Comparison of ENCODE assay signal across 12 cellular contexts in genomic region chr16:88298882-88299745, GRCh38.
DNase-seq lines count a peak whose midpoint lies in the region; ATAC-seq and TF ChIP-seq lines count a peak whose summit lies in the region.
"Had no signal": no experiment of that assay in that cellular context is flagged by ENCODE, and none has a peak within 500 bp of the region (broad histone marks: within the 10 kb centered on the region; RNA-seq: fewer than 3 reads in every experiment).

No MANE protein-coding gene starts in this region.

- H2AFZ ChIP-seq in trophoblast cell (ENCODE audit: insufficient read depth, low read length, poor library complexity): no peak overlapping the region

- CTCF ChIA-PET in WTC11 (lab: Charles Lee): interaction anchor here (1.1 to 1.9 kb wide), 3 partner anchors 12 to 138 kb away, joined by 3 to 5 read pairs (median 4); no protein-coding TSS in a partner anchor

- no peak overlapping the region for H3K4ac ChIP-seq in trophoblast cell (ENCODE audit: low read depth, low read length)

- H3K36me3 Mint-ChIP-seq in nephron progenitor cell (ENCODE audit: low read depth): no peaks in the 10 kb centered on the region
- H3K36me3 Mint-ChIP-seq in WTC11: no peaks in the 10 kb centered on the region
- no peaks in the 10 kb centered on the region for H3K36me3 Mint-ChIP-seq in activated T-cell treated with anti-CD3 and anti-CD28 coated beads, Interleukin-2, amount 50 U/mL, for 4 hours (ENCODE audit: insufficient read depth)

- H2BK120ac ChIP-seq in trophoblast cell (ENCODE audit: insufficient read depth, low read length, poor library complexity): no peak overlapping the region

- H3K27ac Mint-ChIP-seq in nephron progenitor cell (no peak overlapping the region), WTC11 (no peak overlapping the region)
- H3K27ac Mint-ChIP-seq: activated T-helper 1 cell treated with anti-CD3 and anti-CD28 coated beads, Interleukin-12 subunit alpha, Interleukin-12 subunit beta, Interleukin-2, Interleukin-4 antibody, amounts not matched to agents 30 ng/mL and 10 ng/mL and 1 ng/mL, durations not matched to agents 14 hours and 24 hours and 36 hours had no signal

- peaks cover 5% of the 10 kb centered on the region for H3K4me1 Mint-ChIP-seq in nephron progenitor cell
- H3K4me1 Mint-ChIP-seq in WTC11: no peaks in the 10 kb centered on the region
- no peaks in the 10 kb centered on the region for H3K4me1 Mint-ChIP-seq in activated T-cell treated with anti-CD3 and anti-CD28 coated beads, Interleukin-2, amount 50 U/mL, for 4 hours (ENCODE audit: low read depth)

- H3K27me3 Mint-ChIP-seq in nephron progenitor cell (ENCODE audit: low read depth, poor library complexity): peaks cover 26% of the 10 kb centered on the region
- H3K27me3 Mint-ChIP-seq in WTC11 (ENCODE audit: low read depth): no peaks in the 10 kb centered on the region; the same call in 1 of the 2 replicates
- H3K27me3 Mint-ChIP-seq in activated T-cell treated with anti-CD3 and anti-CD28 coated beads, Interleukin-2, amount 50 U/mL, for 4 hours (ENCODE audit: low read depth): peaks cover 7% of the 10 kb centered on the region

- peak; percentile 17 to 32 for DNase-seq in activated CD4-positive, alpha-beta T cell treated with anti-CD3 and anti-CD28 coated beads, Interleukin-2, amount 50 U/mL, for 48 hours
- no peak for DNase-seq in activated CD4-positive, alpha-beta T cell treated with anti-CD3 and anti-CD28 coated beads for 4 hours
- peak; percentile 42 for DNase-seq in HT1080 (ENCODE audit: low read depth)
- DNase-seq in coronary artery (ENCODE audit: low spot score): no peak
- no peak for DNase-seq in trophoblast cell
- no peak for DNase-seq in nephron progenitor cell
- DNase-seq in WTC11 (ENCODE audit: low spot score): no peak
- DNase-seq in activated T-cell treated with anti-CD3 and anti-CD28 coated beads, Interleukin-2, amount 50 U/mL, for 4 hours: no peak
- DNase-seq: DMS79 treated with DMSO at 0.1 percent for 48 hours, NCI-H345 had no signal

- peaks cover 17% of the 10 kb centered on the region for H3K9me3 Mint-ChIP-seq in nephron progenitor cell
- H3K9me3 Mint-ChIP-seq in WTC11: peaks cover 17% of the 10 kb centered on the region
- H3K9me3 Mint-ChIP-seq in activated T-cell treated with anti-CD3 and anti-CD28 coated beads, Interleukin-2, amount 50 U/mL, for 4 hours: no peaks in the 10 kb centered on the region
- H3K9me3 Mint-ChIP-seq: activated T-helper 1 cell treated with anti-CD3 and anti-CD28 coated beads, Interleukin-12 subunit alpha, Interleukin-12 subunit beta, Interleukin-2, Interleukin-4 antibody, amounts not matched to agents 30 ng/mL and 10 ng/mL and 1 ng/mL, durations not matched to agents 14 hours and 24 hours and 36 hours had no signal

- no peaks in the 10 kb centered on the region for H3K79me2 ChIP-seq in trophoblast cell (ENCODE audit: control insufficient read depth, insufficient read depth, low read length, poor library complexity)

- no peak overlapping the region for H2AK5ac ChIP-seq in trophoblast cell (ENCODE audit: low read length)

- peak overlapping the region; percentile 45 for H4K91ac ChIP-seq in trophoblast cell (ENCODE audit: low read depth, low read length)

- no peak overlapping the region for H3K23ac ChIP-seq in trophoblast cell (ENCODE audit: low read length)

- no peak overlapping the region for H3K4me3 Mint-ChIP-seq in nephron progenitor cell
- no peak overlapping the region for H3K4me3 Mint-ChIP-seq in WTC11
- no peak overlapping the region for H3K4me3 Mint-ChIP-seq in activated T-cell treated with anti-CD3 and anti-CD28 coated beads, Interleukin-2, amount 50 U/mL, for 4 hours
- H3K4me3 Mint-ChIP-seq: activated T-helper 1 cell treated with anti-CD3 and anti-CD28 coated beads, Interleukin-12 subunit alpha, Interleukin-12 subunit beta, Interleukin-2, Interleukin-4 antibody, amounts not matched to agents 30 ng/mL and 10 ng/mL and 1 ng/mL, durations not matched to agents 14 hours and 24 hours and 36 hours had no signal

- H4K12ac ChIP-seq in trophoblast cell (ENCODE audit: low read depth, low read length): no peak overlapping the region

- H3K18ac ChIP-seq in trophoblast cell (ENCODE audit: low read length): no peak overlapping the region

- H3K27ac ChIP-seq in coronary artery (peak overlapping the region; percentile 46 to 89), trophoblast cell (ENCODE audit: low read depth, low read length) (no peak overlapping the region)
- H3K27ac ChIP-seq: gastroesophageal sphincter had no signal

- peaks cover 9% of the 10 kb centered on the region for H3K79me1 ChIP-seq in trophoblast cell (ENCODE audit: low read length)

- POLR2A ChIA-PET in WTC11 (lab: Charles Lee): no interaction called here

- H2BK5ac ChIP-seq in trophoblast cell (ENCODE audit: low read depth, low read length, poor library complexity): no peak overlapping the region

- H3K14ac ChIP-seq in trophoblast cell (ENCODE audit: low read length): no peak overlapping the region

- H3K36me3 ChIP-seq in trophoblast cell (ENCODE audit: control insufficient read depth in 1 of 2, insufficient read depth in 2 of 2, low read length in 2 of 2): no peaks in the 10 kb centered on the region
- H3K36me3 ChIP-seq: gastroesophageal sphincter had no signal

- no peak overlapping the region for H3K9ac ChIP-seq in trophoblast cell (ENCODE audit: low read length)

- peaks cover 7% of the 10 kb centered on the region for H3K9me3 ChIP-seq in trophoblast cell (ENCODE audit: insufficient read depth, low read depth, low read length)

- no peaks in the 10 kb centered on the region for H3K27me3 ChIP-seq in trophoblast cell (ENCODE audit: insufficient read depth, low read length)

- WGBS in trophoblast cell (ENCODE audit: extremely low coverage, insufficient coverage, insufficient read length): no CpG with 5 or more reads among the region's 14 CpGs

- H2BK12ac ChIP-seq in trophoblast cell (ENCODE audit: low read length): peak overlapping the region; percentile 19

- TF ChIP-seq CTCF in coronary artery (IDR thresholded peaks at IDR 0.05): no peak
- no peak for TF ChIP-seq CTCF in nephron progenitor cell (IDR thresholded peaks at IDR 0.05)
- no peak for TF ChIP-seq CTCF in WTC11 (IDR thresholded peaks at IDR 0.05)

- H3K4me2 ChIP-seq in trophoblast cell (ENCODE audit: low read length): no peak overlapping the region

- peaks cover 10 to 22% of the 10 kb centered on the region in 2 experiments for H3K4me1 ChIP-seq in trophoblast cell (ENCODE audit: control insufficient read depth in 1 of 2, insufficient read depth in 2 of 2, low read length in 2 of 2)

- no peak for ATAC-seq in WTC11
- no peak for ATAC-seq in activated T-cell treated with anti-CD3 and anti-CD28 coated beads, Interleukin-2, amount 50 U/mL, for 4 hours

- H3K4me3 ChIP-seq in coronary artery (no peak overlapping the region), trophoblast cell (ENCODE audit: low read depth, low read length) (no peak overlapping the region)
- H3K4me3 ChIP-seq: gastroesophageal sphincter had no signal

- no peak overlapping the region for H4K8ac ChIP-seq in trophoblast cell (ENCODE audit: low read depth, low read length)

TF ChIP-seq in WTC11, 78 proteins besides CTCF, POLR2A, EP300 and RAD21 (continues in another document):
- TF ChIP-seq NR1H2 (CRISPR knock-in tag; IDR thresholded peaks at IDR 0.05): no peak
- TF ChIP-seq FOXK1 (CRISPR knock-in tag; IDR thresholded peaks at IDR 0.05): no peak
- no peak for TF ChIP-seq TEAD4 (CRISPR knock-in tag; IDR thresholded peaks at IDR 0.05)
- TF ChIP-seq ZNF317 (CRISPR knock-in tag; IDR thresholded peaks at IDR 0.05; ENCODE audit: borderline replicate concordance, low read depth): no peak
- no peak for TF ChIP-seq ZNF532 (CRISPR knock-in tag; IDR thresholded peaks at IDR 0.05; ENCODE audit: borderline replicate concordance)
- TF ChIP-seq ZSCAN18 (CRISPR knock-in tag; IDR thresholded peaks at IDR 0.05): no peak

Comparison
In these comparisons a context has a peak if more than half of its experiments do, and no peak if none do; other contexts are left out.
1. DNase-seq: peak in activated CD4-positive, alpha-beta T cell treated with anti-CD3 and anti-CD28 coated beads, Interleukin-2, amount 50 U/mL, for 48 hours (2 of 2) and HT1080 (single experiment); none in activated CD4-positive, alpha-beta T cell treated with anti-CD3 and anti-CD28 coated beads for 4 hours (0 of 2), coronary artery (single experiment), trophoblast cell (0 of 2), nephron progenitor cell (single experiment), WTC11 (single experiment) and activated T-cell treated with anti-CD3 and anti-CD28 coated beads, Interleukin-2, amount 50 U/mL, for 4 hours (single experiment).